25 cellular contexts compared by ENCODE assay signal in genomic region chr12:26608706-26609105, GRCh38.
DNase-seq lines count a peak whose midpoint lies in the region; ATAC-seq and TF ChIP-seq lines count a peak whose summit lies in the region.
"Had no signal": no experiment of that assay in that cellular context is flagged by ENCODE, and none has a peak within 500 bp of the region (broad histone marks: within the 10 kb centered on the region; RNA-seq: fewer than 3 reads in every experiment).

No MANE protein-coding gene starts in this region.

- no peak overlapping the region for H3K4me3 ChIP-seq in dorsolateral prefrontal cortex
- H3K4me3 ChIP-seq: BLaER1, PC-9 had no signal

- peaks cover 11 to 19% (median 13%) of the 10 kb centered on the region in 3 donors for H3K36me3 Mint-ChIP-seq in immature natural killer cell

- intact Hi-C loops in dorsolateral prefrontal cortex (cut with DNase I), result no loop called here
- intact Hi-C loops in sciatic nerve (cut with DNase I), result no loop called here

- no peak overlapping the region for H3K4me3 Mint-ChIP-seq in immature natural killer cell
- H3K4me3 Mint-ChIP-seq: CD4-positive, alpha-beta memory T cell; HFFc6 had no signal

- TF ChIP-seq CTCF in dorsolateral prefrontal cortex (IDR thresholded peaks at IDR 0.05 in 54 of 56, conservative IDR thresholded peaks at IDR 0.05 in 2 of 56; ENCODE audit: low read depth in 1 of 56, partially characterized antibody in 56 of 56), result no peak

- no peaks in the 10 kb centered on the region for H3K27me3 Mint-ChIP-seq in immature natural killer cell (ENCODE audit: low read depth in 3 of 3)
- H3K27me3 Mint-ChIP-seq: CD4-positive, alpha-beta memory T cell had no signal

- no peak overlapping the region for H3K27ac Mint-ChIP-seq in immature natural killer cell
- H3K27ac Mint-ChIP-seq: HFFc6 had no signal

- H3K27ac ChIP-seq in dorsolateral prefrontal cortex, result peak overlapping the region in 52 of 59 donors; percentile 0 to 100 (median 97)
- H3K27ac ChIP-seq: 22Rv1, BLaER1, HL-60, PC-9, RWPE1 had no signal

- ATAC-seq in sciatic nerve, result no peak
- no peak for ATAC-seq in HG02588 (IDR thresholded peaks at IDR 0.05; ENCODE audit: unreplicated experiment)
- no peak for ATAC-seq in HG03280 (IDR thresholded peaks at IDR 0.05; ENCODE audit: unreplicated experiment)

- DNase-seq in AG08395 (ENCODE audit: low spot score) (peak; percentile 8), MV-4-11 (lab: John Stamatoyannopoulos, UW) (peak; percentile 15), dorsolateral prefrontal cortex (no peak), foreskin melanocyte (peak; percentile 27), immature natural killer cell (no peak), sciatic nerve (ENCODE audit: low spot score) (no peak)
- DNase-seq: CD4-positive, alpha-beta memory T cell; DMS153; EL; H7; HFFc6; IMR-90; NCI-H1048; NCI-H1436; NCI-H1930; NCI-H226; NCI-H82; PC-9; SIG-M5 had no signal

- no peaks in the 10 kb centered on the region for H3K4me1 Mint-ChIP-seq in immature natural killer cell
- H3K4me1 Mint-ChIP-seq: CD4-positive, alpha-beta memory T cell had no signal

- no peaks in the 10 kb centered on the region for H3K27me3 ChIP-seq in dorsolateral prefrontal cortex
- H3K27me3 ChIP-seq: BLaER1 had no signal

- H3K9me3 Mint-ChIP-seq in immature natural killer cell, result no peaks in the 10 kb centered on the region
- H3K9me3 Mint-ChIP-seq: HFFc6 had no signal

Comparison
In these comparisons a context has a peak if more than half of its experiments do, and no peak if none do; other contexts are left out.
1. DNase-seq: peak in AG08395 (single experiment), MV-4-11 (single experiment) and foreskin melanocyte (single experiment); none in dorsolateral prefrontal cortex (0 of 10), immature natural killer cell (0 of 3) and sciatic nerve (single experiment).